ENCODE assay signal across 21 cellular contexts in genomic region chr3:183503738-183504137, GRCh38. TPM values are rescaled to one million over a fixed set of nuclear protein-coding genes. Genes with fewer than 3 reads are reported as not detected.
DNase-seq lines count a peak whose midpoint lies in the region; ATAC-seq and TF ChIP-seq lines count a peak whose summit lies in the region.
"Had no signal": no experiment of that assay in that cellular context is flagged by ENCODE, and none has a peak within 500 bp of the region (broad histone marks: within the 10 kb centered on the region; RNA-seq: fewer than 3 reads in every experiment).

No MANE protein-coding gene starts in this region.

- no peak overlapping the region for H3K4me2 ChIP-seq in DND-41 (ENCODE audit: insufficient read depth, low read length)
- H3K4me2 ChIP-seq: hepatocyte had no signal

- H4K20me1 ChIP-seq in DND-41 (ENCODE audit: insufficient read depth, low read length) = no peaks in the 10 kb centered on the region

- CTCF ChIA-PET in activated CD8-positive, alpha-beta T cell treated with anti-CD3 and anti-CD28 coated beads for 36 hours (lab: Charles Lee) = interaction anchor here (0.9 kb wide), 1 partner anchor 34 kb away, joined by 3 read pairs; no protein-coding TSS in a partner anchor
- CTCF ChIA-PET in activated CD8-positive, alpha-beta T cell treated with anti-CD3 and anti-CD28 coated beads, Interleukin-2, amount 10 ng/mL, durations not matched to agents 7 days and 5 days (lab: Charles Lee) = interaction anchor here (1.5 kb wide), 1 partner anchor 11 kb away, joined by 3 read pairs; no protein-coding TSS in a partner anchor

- no peak overlapping the region for H3K27ac ChIP-seq in DND-41 (ENCODE audit: low read length)
- H3K27ac ChIP-seq: hepatocyte, transverse colon had no signal

- no peaks in the 10 kb centered on the region for H3K27me3 ChIP-seq in DND-41 (ENCODE audit: insufficient read depth, low read length, poor library complexity)
- H3K27me3 ChIP-seq: hepatocyte, transverse colon had no signal

- ATAC-seq in activated CD8-positive, alpha-beta T cell treated with anti-CD3 and anti-CD28 coated beads for 36 hours = no peak
- no peak for ATAC-seq in activated CD8-positive, alpha-beta T cell treated with anti-CD3 and anti-CD28 coated beads, Interleukin-2, amount 10 ng/mL, durations not matched to agents 7 days and 5 days
- ATAC-seq in DND-41 (ENCODE audit: insufficient read depth, low read depth) = no peak
- ATAC-seq: CD8-positive, alpha-beta T cell had no signal

- no peaks in the 10 kb centered on the region for H3K79me2 ChIP-seq in DND-41 (ENCODE audit: insufficient read depth, low read length)
- H3K79me2 ChIP-seq: hepatocyte had no signal

- TF ChIP-seq CTCF in activated CD8-positive, alpha-beta T cell treated with anti-CD3 and anti-CD28 coated beads for 36 hours (IDR thresholded peaks at IDR 0.05) = no peak
- TF ChIP-seq CTCF in DND-41 (IDR thresholded peaks at IDR 0.05; ENCODE audit: borderline replicate concordance, extremely low read depth, low read length, poor library complexity, severe bottlenecking) = peak; percentile 15
- peak; percentile 2 for TF ChIP-seq CTCF in astrocyte of the spinal cord (IDR thresholded peaks at IDR 0.05; ENCODE audit: low read depth, low read length)

- peaks cover 45% of the 10 kb centered on the region for H3K36me3 Mint-ChIP-seq in activated CD8-positive, alpha-beta T cell treated with anti-CD3 and anti-CD28 coated beads for 36 hours (ENCODE audit: low read depth)
- peaks cover 70% of the 10 kb centered on the region for H3K36me3 Mint-ChIP-seq in activated CD8-positive, alpha-beta T cell treated with anti-CD3 and anti-CD28 coated beads, Interleukin-2, amount 10 ng/mL, durations not matched to agents 7 days and 5 days (ENCODE audit: low read depth)
- H3K36me3 Mint-ChIP-seq: mesothelial cell of epicardium had no signal

- DNase-seq in activated CD8-positive, alpha-beta T cell treated with anti-CD3 and anti-CD28 coated beads for 36 hours = no peak
- DNase-seq in activated CD8-positive, alpha-beta T cell treated with anti-CD3 and anti-CD28 coated beads, Interleukin-2, amount 10 ng/mL, durations not matched to agents 7 days and 5 days = no peak
- no peak for DNase-seq in DND-41
- no peak for DNase-seq in astrocyte of the spinal cord (ENCODE audit: low read depth, low spot score)
- peak; percentile 33 for DNase-seq in mesenteric fat pad (ENCODE audit: low spot score)
- DNase-seq in AML-193 (lab: John Stamatoyannopoulos, UW) = no peak
- DNase-seq in HK-2 (ENCODE audit: unreplicated experiment) = no peak
- DNase-seq in posterior vena cava (ENCODE audit: low spot score) = no peak
- DNase-seq: ACHN; activated gamma-delta T cell; CD8-positive, alpha-beta T cell; cerebellar nuclear complex; effector memory CD4-positive, alpha-beta T cell; GOT3; NCI-H1930; stimulated activated naive CD4-positive, alpha-beta T cell; transverse colon had no signal

- peak overlapping the region; percentile 17 for H3K27ac Mint-ChIP-seq in activated CD8-positive, alpha-beta T cell treated with anti-CD3 and anti-CD28 coated beads for 36 hours
- no peak overlapping the region for H3K27ac Mint-ChIP-seq in activated CD8-positive, alpha-beta T cell treated with anti-CD3 and anti-CD28 coated beads, Interleukin-2, amount 10 ng/mL, durations not matched to agents 7 days and 5 days
- H3K27ac Mint-ChIP-seq: mesothelial cell of epicardium; T-helper 1 cell treated with Interleukin-12 subunit alpha and Interleukin-12 subunit beta and Interleukin-4 antibody, amounts not matched to agents 30 μg/mL and 1 μg/mL, for 36 hours had no signal

- H3K9me3 Mint-ChIP-seq in activated CD8-positive, alpha-beta T cell treated with anti-CD3 and anti-CD28 coated beads for 36 hours = peaks cover 10% of the 10 kb centered on the region
- no peaks in the 10 kb centered on the region for H3K9me3 Mint-ChIP-seq in activated CD8-positive, alpha-beta T cell treated with anti-CD3 and anti-CD28 coated beads, Interleukin-2, amount 10 ng/mL, durations not matched to agents 7 days and 5 days (ENCODE audit: insufficient read depth)
- H3K9me3 Mint-ChIP-seq: T-helper 1 cell treated with Interleukin-12 subunit alpha and Interleukin-12 subunit beta and Interleukin-4 antibody, amounts not matched to agents 30 μg/mL and 1 μg/mL, for 36 hours had no signal

- POLR2A ChIA-PET in activated CD8-positive, alpha-beta T cell treated with anti-CD3 and anti-CD28 coated beads for 36 hours (lab: Charles Lee) = no interaction called here
- POLR2A ChIA-PET in activated CD8-positive, alpha-beta T cell treated with anti-CD3 and anti-CD28 coated beads, Interleukin-2, amount 10 ng/mL, durations not matched to agents 7 days and 5 days (lab: Charles Lee) = no interaction called here

- H3K9ac ChIP-seq in DND-41 (ENCODE audit: low read depth, low read length) = no peak overlapping the region

- in situ Hi-C loops in astrocyte of the spinal cord (cut with HindIII; ENCODE audit: low sequenced_read_pairs) = no loop called here

- no peak overlapping the region for H3K4me3 Mint-ChIP-seq in activated CD8-positive, alpha-beta T cell treated with anti-CD3 and anti-CD28 coated beads for 36 hours
- H3K4me3 Mint-ChIP-seq in activated CD8-positive, alpha-beta T cell treated with anti-CD3 and anti-CD28 coated beads, Interleukin-2, amount 10 ng/mL, durations not matched to agents 7 days and 5 days = no peak overlapping the region
- H3K4me3 Mint-ChIP-seq: CD8-positive, alpha-beta T cell; mesothelial cell of epicardium; T-helper 1 cell treated with Interleukin-12 subunit alpha and Interleukin-12 subunit beta and Interleukin-4 antibody, amounts not matched to agents 30 μg/mL and 1 μg/mL, for 36 hours had no signal

- H3K27me3 Mint-ChIP-seq in activated CD8-positive, alpha-beta T cell treated with anti-CD3 and anti-CD28 coated beads for 36 hours = no peaks in the 10 kb centered on the region
- H3K27me3 Mint-ChIP-seq in activated CD8-positive, alpha-beta T cell treated with anti-CD3 and anti-CD28 coated beads, Interleukin-2, amount 10 ng/mL, durations not matched to agents 7 days and 5 days (ENCODE audit: low read depth) = no peaks in the 10 kb centered on the region

- H3K4me3 ChIP-seq in DND-41 (ENCODE audit: low read depth in 1 of 2, low read length in 2 of 2) = no peak overlapping the region
- no peak overlapping the region for H3K4me3 ChIP-seq in astrocyte of the spinal cord (ENCODE audit: low read depth, low read length)
- H3K4me3 ChIP-seq: hepatocyte, transverse colon had no signal

- no peaks in the 10 kb centered on the region for H3K9me3 ChIP-seq in DND-41 (ENCODE audit: insufficient read depth, low read length, severe bottlenecking)

- peaks cover 5% of the 10 kb centered on the region for H3K4me1 Mint-ChIP-seq in activated CD8-positive, alpha-beta T cell treated with anti-CD3 and anti-CD28 coated beads for 36 hours (ENCODE audit: low read depth)
- H3K4me1 Mint-ChIP-seq in activated CD8-positive, alpha-beta T cell treated with anti-CD3 and anti-CD28 coated beads, Interleukin-2, amount 10 ng/mL, durations not matched to agents 7 days and 5 days (ENCODE audit: low read depth) = peaks cover 4% of the 10 kb centered on the region
- H3K4me1 Mint-ChIP-seq: mesothelial cell of epicardium had no signal

- no peaks in the 10 kb centered on the region for H3K4me1 ChIP-seq in DND-41 (ENCODE audit: insufficient read depth, low read length)
- H3K4me1 ChIP-seq: transverse colon had no signal

- H2AFZ ChIP-seq in DND-41 (ENCODE audit: low read depth, low read length) = no peak overlapping the region
- H2AFZ ChIP-seq: hepatocyte had no signal

- intact Hi-C loops in activated CD8-positive, alpha-beta T cell treated with anti-CD3 and anti-CD28 coated beads for 36 hours (cut with micrococcal nuclease) = no loop called here
- intact Hi-C loops in posterior vena cava (cut with DNase I) = no loop called here

- peaks cover 77% of the 10 kb centered on the region for H3K36me3 ChIP-seq in DND-41 (ENCODE audit: insufficient read depth, low read length)
- H3K36me3 ChIP-seq: transverse colon had no signal

RNA-seq across cellular contexts. Expression of gene KLHL6, which starts 51.8 kb away (rescaled TPM):
- total RNA-seq in activated CD8-positive, alpha-beta T cell treated with anti-CD3 and anti-CD28 coated beads for 36 hours = 10 to 100 TPM; 32.4 to 32.6 TPM
- 10 to 100 TPM; 27.4 to 27.8 TPM for total RNA-seq in activated CD8-positive, alpha-beta T cell treated with anti-CD3 and anti-CD28 coated beads, Interleukin-2, amount 10 ng/mL, durations not matched to agents 7 days and 5 days
- total RNA-seq in mesenteric fat pad = 5.7 TPM
- total RNA-seq in posterior vena cava = 1 to 10 TPM; 2.0 to 3.0 TPM
- total RNA-seq: kidney epithelial cell had no signal
